Comparison of ENCODE assay signal across 35 cellular contexts in the genomic region with DNA sequence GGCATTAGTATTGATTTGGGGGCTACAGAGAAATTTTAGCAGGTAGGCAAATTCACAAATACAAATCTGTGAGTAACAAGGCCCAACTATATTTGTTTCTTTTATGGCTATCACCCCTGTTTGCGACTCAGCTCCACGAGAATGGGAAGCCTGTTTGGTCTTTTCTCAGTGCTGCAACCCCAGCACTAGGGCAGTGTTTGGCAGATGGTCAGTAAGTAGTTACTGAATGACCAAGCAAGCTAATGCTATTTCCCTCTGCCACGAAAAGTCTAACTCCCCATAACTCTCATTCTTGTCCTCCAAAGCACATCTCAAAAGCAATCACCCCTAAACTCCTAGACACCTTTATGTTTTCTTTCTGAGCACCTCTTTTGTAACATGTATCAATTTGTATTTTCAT.
"Had no signal": no experiment of that assay in that cellular context is flagged by ENCODE, and none has a peak within 500 bp of the region (broad histone marks: within the 10 kb centered on the region; RNA-seq: fewer than 3 reads in every experiment).

No MANE protein-coding gene starts in this region.

- H3K4me3 ChIP-seq: MG63 had no signal

- H3K9me3 ChIP-seq: MG63 had no signal

- DNase-seq: Karpas-422, Kasumi-1, KG1, MG63, MM.1S, MV-4-11, NCI-H1048, NCI-H1092, NCI-H1092 treated with DMSO at 0.1 percent for 48 hours, NCI-H1105, NCI-H1105 treated with DMSO at 0.1 percent for 48 hours, NCI-H1417, NCI-H1417 treated with DMSO at 0.1 percent for 48 hours, NCI-H1436, NCI-H1436 treated with DMSO at 0.1 percent for 48 hours, NCI-H146, NCI-H1694, NCI-H1694 treated with DMSO at 0.1 percent for 48 hours, NCI-H187, NCI-H187 treated with DMSO at 0.1 percent for 48 hours, NCI-H1930, NCI-H2029, NCI-H2029 treated with DMSO at 0.1 percent for 48 hours, NCI-H2081, NCI-H2081 treated with DMSO at 0.1 percent for 48 hours, NCI-H2107, NCI-H2171, NCI-H2171 treated with DMSO at 0.1 percent for 48 hours, NCI-H2227 treated with DMSO at 0.1 percent for 48 hours, NCI-H226, NCI-H345, NCI-H446, NCI-H446 treated with DMSO at 0.1 percent for 48 hours, NCI-H510A had no signal

- H3K27ac ChIP-seq: KMS-11 had no signal

- H3K36me3 ChIP-seq: MG63 had no signal

- H3K27me3 ChIP-seq: MG63 had no signal
